1 cellular context compared by ENCODE assay signal in genomic region chr14:99270491-99271287, GRCh38.
A peak's percentile ranks its signal among the peaks of the same experiment; 100 is the strongest.
TF ChIP-seq lines count a peak whose summit lies in the region.

No MANE protein-coding gene starts in this region.

TF ChIP-seq in HEK293, 187 proteins besides CTCF, POLR2A, EP300 and RAD21 (continued from another document and continues in another):
- TF ChIP-seq, protein P1, sequence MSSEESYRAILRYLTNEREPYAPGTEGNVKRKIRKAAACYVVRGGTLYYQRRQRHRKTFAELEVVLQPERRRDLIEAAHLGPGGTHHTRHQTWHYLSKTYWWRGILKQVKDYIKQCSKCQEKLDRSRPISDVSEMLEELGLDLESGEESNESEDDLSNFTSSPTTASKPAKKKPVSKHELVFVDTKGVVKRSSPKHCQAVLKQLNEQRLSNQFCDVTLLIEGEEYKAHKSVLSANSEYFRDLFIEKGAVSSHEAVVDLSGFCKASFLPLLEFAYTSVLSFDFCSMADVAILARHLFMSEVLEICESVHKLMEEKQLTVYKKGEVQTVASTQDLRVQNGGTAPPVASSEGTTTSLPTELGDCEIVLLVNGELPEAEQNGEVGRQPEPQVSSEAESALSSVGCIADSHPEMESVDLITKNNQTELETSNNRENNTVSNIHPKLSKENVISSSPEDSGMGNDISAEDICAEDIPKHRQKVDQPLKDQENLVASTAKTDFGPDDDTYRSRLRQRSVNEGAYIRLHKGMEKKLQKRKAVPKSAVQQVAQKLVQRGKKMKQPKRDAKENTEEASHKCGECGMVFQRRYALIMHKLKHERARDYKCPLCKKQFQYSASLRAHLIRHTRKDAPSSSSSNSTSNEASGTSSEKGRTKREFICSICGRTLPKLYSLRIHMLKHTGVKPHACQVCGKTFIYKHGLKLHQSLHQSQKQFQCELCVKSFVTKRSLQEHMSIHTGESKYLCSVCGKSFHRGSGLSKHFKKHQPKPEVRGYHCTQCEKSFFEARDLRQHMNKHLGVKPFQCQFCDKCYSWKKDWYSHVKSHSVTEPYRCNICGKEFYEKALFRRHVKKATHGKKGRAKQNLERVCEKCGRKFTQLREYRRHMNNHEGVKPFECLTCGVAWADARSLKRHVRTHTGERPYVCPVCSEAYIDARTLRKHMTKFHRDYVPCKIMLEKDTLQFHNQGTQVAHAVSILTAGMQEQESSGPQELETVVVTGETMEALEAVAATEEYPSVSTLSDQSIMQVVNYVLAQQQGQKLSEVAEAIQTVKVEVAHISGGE (tag by site-specific recombination; conservative IDR thresholded peaks at IDR 0.05; ENCODE audit: low read depth) = peak; percentile 20; the same call in 1 of the 2 replicates
- TF ChIP-seq ZNF426 (tag by site-specific recombination; IDR thresholded peaks at IDR 0.05) (no peak), ZNF18 (tag by site-specific recombination; IDR thresholded peaks at IDR 0.05) (no peak), ZNF248 (tag by site-specific recombination; IDR thresholded peaks at IDR 0.05) (no peak), ZNF843 (tag by site-specific recombination; IDR thresholded peaks at IDR 0.05) (no peak), KLF10 (tag by site-specific recombination; IDR thresholded peaks at IDR 0.05) (no peak), ZNF324 (tag by site-specific recombination; IDR thresholded peaks at IDR 0.05) (no peak), PRDM10 (tag by site-specific recombination; IDR thresholded peaks at IDR 0.05) (peak; percentile 62), GLI4 (tag by site-specific recombination; IDR thresholded peaks at IDR 0.05) (no peak), ZNF335 (tag by site-specific recombination; conservative IDR thresholded peaks at IDR 0.05) (peak; percentile 88), ZNF548 (tag by site-specific recombination; IDR thresholded peaks at IDR 0.05) (no peak), HOXC10 (CRISPR knock-in tag; IDR thresholded peaks at IDR 0.05) (no peak), ZNF529 (tag by site-specific recombination; IDR thresholded peaks at IDR 0.05; ENCODE audit: insufficient replicate concordance) (no peak), KLF8 (tag by site-specific recombination; IDR thresholded peaks at IDR 0.05) (no peak), ZNF837 (tag by site-specific recombination; IDR thresholded peaks at IDR 0.05) (no peak), ZNF48 (tag by site-specific recombination; IDR thresholded peaks at IDR 0.05) (no peak), ZNF768 (tag by site-specific recombination; IDR thresholded peaks at IDR 0.05) (no peak), ZNF394 (tag by site-specific recombination; IDR thresholded peaks at IDR 0.05; ENCODE audit: borderline replicate concordance) (no peak), ZNF341 (tag by site-specific recombination; IDR thresholded peaks at IDR 0.05; ENCODE audit: low read depth) (peak; percentile 98), ZBTB48 (tag by site-specific recombination; IDR thresholded peaks at IDR 0.05) (no peak), ZBTB20 (tag by site-specific recombination; IDR thresholded peaks at IDR 0.05) (peak; percentile 70; the same call in 1 of the 2 replicates), BCL11B (tag by site-specific recombination; IDR thresholded peaks at IDR 0.05; ENCODE audit: low read depth) (no peak), SP7 (tag by site-specific recombination; IDR thresholded peaks at IDR 0.05) (no peak), BCL11A (tag by site-specific recombination; IDR thresholded peaks at IDR 0.05; ENCODE audit: low read depth) (no peak), ZNF521 (tag by site-specific recombination; IDR thresholded peaks at IDR 0.05) (no peak), ZNF174 (tag by site-specific recombination; IDR thresholded peaks at IDR 0.05) (no peak), MZF1 (tag by site-specific recombination; IDR thresholded peaks at IDR 0.05; ENCODE audit: borderline replicate concordance) (no peak), ZNF585B (tag by site-specific recombination; IDR thresholded peaks at IDR 0.05) (no peak), PRDM4 (tag by site-specific recombination; IDR thresholded peaks at IDR 0.05) (0 out of 2 replicates have a peak, but pooled peaks have one; percentile 12), ZNF398 (tag by site-specific recombination; IDR thresholded peaks at IDR 0.05) (peak; percentile 55; the same call in 1 of the 2 replicates), ZBTB17 (tag by site-specific recombination; IDR thresholded peaks at IDR 0.05) (no peak; the same call in 1 of the 2 replicates), ZNF350 (tag by site-specific recombination; IDR thresholded peaks at IDR 0.05) (no peak), ZSCAN16 (tag by site-specific recombination; IDR thresholded peaks at IDR 0.05) (no peak), KLF1 (tag by site-specific recombination; IDR thresholded peaks at IDR 0.05) (no peak), OVOL3 (tag by site-specific recombination; IDR thresholded peaks at IDR 0.05) (no peak), ZNF266 (tag by site-specific recombination; IDR thresholded peaks at IDR 0.05; ENCODE audit: low read depth) (no peak), ZNF596 (tag by site-specific recombination; IDR thresholded peaks at IDR 0.05) (no peak), ZNF16 (tag by site-specific recombination; IDR thresholded peaks at IDR 0.05; ENCODE audit: low read depth) (no peak), ZNF785 (tag by site-specific recombination; IDR thresholded peaks at IDR 0.05) (no peak), ZBTB8A (tag by site-specific recombination; IDR thresholded peaks at IDR 0.05) (peak; percentile 79)
- TF ChIP-seq, protein P2, sequence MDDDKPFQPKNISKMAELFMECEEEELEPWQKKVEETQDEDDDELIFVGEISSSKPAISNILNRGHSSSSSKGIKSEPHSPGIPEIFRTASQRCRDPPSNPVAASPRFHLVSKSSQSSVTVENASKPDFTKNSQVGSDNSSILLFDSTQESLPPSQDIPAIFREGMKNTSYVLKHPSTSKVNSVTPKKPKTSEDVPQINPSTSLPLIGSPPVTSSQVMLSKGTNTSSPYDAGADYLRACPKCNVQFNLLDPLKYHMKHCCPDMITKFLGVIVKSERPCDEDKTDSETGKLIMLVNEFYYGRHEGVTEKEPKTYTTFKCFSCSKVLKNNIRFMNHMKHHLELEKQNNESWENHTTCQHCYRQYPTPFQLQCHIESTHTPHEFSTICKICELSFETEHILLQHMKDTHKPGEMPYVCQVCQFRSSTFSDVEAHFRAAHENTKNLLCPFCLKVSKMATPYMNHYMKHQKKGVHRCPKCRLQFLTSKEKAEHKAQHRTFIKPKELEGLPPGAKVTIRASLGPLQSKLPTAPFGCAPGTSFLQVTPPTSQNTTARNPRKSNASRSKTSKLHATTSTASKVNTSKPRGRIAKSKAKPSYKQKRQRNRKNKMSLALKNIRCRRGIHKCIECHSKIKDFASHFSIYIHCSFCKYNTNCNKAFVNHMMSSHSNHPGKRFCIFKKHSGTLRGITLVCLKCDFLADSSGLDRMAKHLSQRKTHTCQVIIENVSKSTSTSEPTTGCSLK (tag by site-specific recombination; IDR thresholded peaks at IDR 0.05) = no peak
- TF ChIP-seq, protein P3, sequence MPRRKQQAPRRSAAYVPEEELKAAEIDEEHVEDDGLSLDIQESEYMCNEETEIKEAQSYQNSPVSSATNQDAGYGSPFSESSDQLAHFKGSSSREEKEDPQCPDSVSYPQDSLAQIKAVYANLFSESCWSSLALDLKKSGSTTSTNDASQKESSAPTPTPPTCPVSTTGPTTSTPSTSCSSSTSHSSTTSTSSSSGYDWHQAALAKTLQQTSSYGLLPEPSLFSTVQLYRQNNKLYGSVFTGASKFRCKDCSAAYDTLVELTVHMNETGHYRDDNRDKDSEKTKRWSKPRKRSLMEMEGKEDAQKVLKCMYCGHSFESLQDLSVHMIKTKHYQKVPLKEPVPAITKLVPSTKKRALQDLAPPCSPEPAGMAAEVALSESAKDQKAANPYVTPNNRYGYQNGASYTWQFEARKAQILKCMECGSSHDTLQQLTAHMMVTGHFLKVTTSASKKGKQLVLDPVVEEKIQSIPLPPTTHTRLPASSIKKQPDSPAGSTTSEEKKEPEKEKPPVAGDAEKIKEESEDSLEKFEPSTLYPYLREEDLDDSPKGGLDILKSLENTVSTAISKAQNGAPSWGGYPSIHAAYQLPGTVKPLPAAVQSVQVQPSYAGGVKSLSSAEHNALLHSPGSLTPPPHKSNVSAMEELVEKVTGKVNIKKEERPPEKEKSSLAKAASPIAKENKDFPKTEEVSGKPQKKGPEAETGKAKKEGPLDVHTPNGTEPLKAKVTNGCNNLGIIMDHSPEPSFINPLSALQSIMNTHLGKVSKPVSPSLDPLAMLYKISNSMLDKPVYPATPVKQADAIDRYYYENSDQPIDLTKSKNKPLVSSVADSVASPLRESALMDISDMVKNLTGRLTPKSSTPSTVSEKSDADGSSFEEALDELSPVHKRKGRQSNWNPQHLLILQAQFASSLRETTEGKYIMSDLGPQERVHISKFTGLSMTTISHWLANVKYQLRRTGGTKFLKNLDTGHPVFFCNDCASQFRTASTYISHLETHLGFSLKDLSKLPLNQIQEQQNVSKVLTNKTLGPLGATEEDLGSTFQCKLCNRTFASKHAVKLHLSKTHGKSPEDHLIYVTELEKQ (tag by site-specific recombination; IDR thresholded peaks at IDR 0.05; ENCODE audit: borderline replicate concordance) = no peak
- TF ChIP-seq, protein P4, sequence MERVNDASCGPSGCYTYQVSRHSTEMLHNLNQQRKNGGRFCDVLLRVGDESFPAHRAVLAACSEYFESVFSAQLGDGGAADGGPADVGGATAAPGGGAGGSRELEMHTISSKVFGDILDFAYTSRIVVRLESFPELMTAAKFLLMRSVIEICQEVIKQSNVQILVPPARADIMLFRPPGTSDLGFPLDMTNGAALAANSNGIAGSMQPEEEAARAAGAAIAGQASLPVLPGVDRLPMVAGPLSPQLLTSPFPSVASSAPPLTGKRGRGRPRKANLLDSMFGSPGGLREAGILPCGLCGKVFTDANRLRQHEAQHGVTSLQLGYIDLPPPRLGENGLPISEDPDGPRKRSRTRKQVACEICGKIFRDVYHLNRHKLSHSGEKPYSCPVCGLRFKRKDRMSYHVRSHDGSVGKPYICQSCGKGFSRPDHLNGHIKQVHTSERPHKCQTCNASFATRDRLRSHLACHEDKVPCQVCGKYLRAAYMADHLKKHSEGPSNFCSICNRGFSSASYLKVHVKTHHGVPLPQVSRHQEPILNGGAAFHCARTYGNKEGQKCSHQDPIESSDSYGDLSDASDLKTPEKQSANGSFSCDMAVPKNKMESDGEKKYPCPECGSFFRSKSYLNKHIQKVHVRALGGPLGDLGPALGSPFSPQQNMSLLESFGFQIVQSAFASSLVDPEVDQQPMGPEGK (tag by site-specific recombination; IDR thresholded peaks at IDR 0.05) = peak; percentile 70
